Comparison of ENCODE assay signal across 8 cellular contexts in the genomic region with DNA sequence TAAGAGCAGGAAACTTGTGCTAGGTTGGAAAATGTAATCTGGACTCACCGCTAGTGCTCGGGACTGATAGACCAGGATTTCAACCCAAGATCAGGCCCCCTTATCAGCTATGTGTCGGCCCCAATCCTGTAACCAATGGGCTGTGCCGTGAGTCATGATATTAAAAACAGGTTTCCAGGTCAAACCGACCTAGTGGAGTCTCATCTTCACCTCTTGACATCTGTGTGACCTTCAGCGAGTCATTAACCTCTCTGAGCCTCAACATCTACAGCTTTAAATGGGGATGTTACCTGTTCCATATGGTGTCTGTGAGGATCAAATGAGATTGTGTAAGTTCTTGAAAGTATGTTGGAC. TPM values are rescaled to one million over a fixed set of nuclear protein-coding genes. Genes with fewer than 3 reads are reported as not detected.
DNase-seq lines count a peak whose midpoint lies in the region; ATAC-seq and TF ChIP-seq lines count a peak whose summit lies in the region.

No MANE protein-coding gene starts in this region.

- peaks cover 1 to 12% (median 5%) of the 10 kb centered on the region in 3 donors for H3K36me3 Mint-ChIP-seq in immature natural killer cell

- H3K27me3 Mint-ChIP-seq in immature natural killer cell (ENCODE audit: low read depth in 3 of 3): peaks cover 5 to 7% (median 6%) of the 10 kb centered on the region in 3 donors

- 0 to 1% (median 1%) methylated on average over 6 of the region's 6 CpGs for WGBS in stomach, 5 donors

- H3K4me1 Mint-ChIP-seq in immature natural killer cell: peaks cover 29 to 43% of the 10 kb centered on the region in 2 donors

- peak overlapping the region; percentile 85 to 90 (median 86) for H3K27ac ChIP-seq in stomach

- DNase-seq in GM12864 (ENCODE audit: low read depth) (no peak), immature natural killer cell (no peak), stomach (no peak), NCI-H2196 treated with DMSO at 0.1 percent for 48 hours (lab: John Stamatoyannopoulos, UW; ENCODE audit: unreplicated experiment) (no peak), globus pallidus (ENCODE audit: low spot score) (no peak)
- DNase-seq in activated T-helper 9 cell treated with anti-CD3 and anti-CD28 coated beads, Interleukin-2, amount 50 U/mL, for 16 hours (ENCODE audit: low read depth): peak; percentile 7

- ATAC-seq in HG03039 (IDR thresholded peaks at IDR 0.05; ENCODE audit: unreplicated experiment) (peak; percentile 2), GM21576 (IDR thresholded peaks at IDR 0.05; ENCODE audit: unreplicated experiment) (no peak)

- H3K9me3 Mint-ChIP-seq in immature natural killer cell: no peaks in the 10 kb centered on the region

- peak overlapping the region; percentile 86 to 93 (median 90) for H3K27ac Mint-ChIP-seq in immature natural killer cell

- peaks cover 20 to 56% (median 44%) of the 10 kb centered on the region in 4 donors for H3K4me1 ChIP-seq in stomach

- no peaks in the 10 kb centered on the region for H3K27me3 ChIP-seq in stomach

- peaks cover 16 to 26% (median 20%) of the 10 kb centered on the region in 4 donors for H3K36me3 ChIP-seq in stomach

- H3K4me3 Mint-ChIP-seq in immature natural killer cell: peak overlapping the region; percentile 92 to 97 (median 93)

- no peak for TF ChIP-seq POLR2A in stomach (IDR thresholded peaks at IDR 0.05)

- no peaks in the 10 kb centered on the region for H3K9me3 ChIP-seq in stomach

- H3K4me3 ChIP-seq in GM12864 (ENCODE audit: low read depth, low read length) (peak overlapping the region; percentile 98), stomach (peak overlapping the region; percentile 66 to 97 (median 96))

- intact Hi-C loops in stomach (cut with DNase I; ENCODE audit: low total_unique reads): loop anchor here (10.0 kb wide), 1 partner anchor 133 kb away; no protein-coding TSS in a partner anchor

- TF ChIP-seq EP300 in stomach (IDR thresholded peaks at IDR 0.05): no peak

- TF ChIP-seq CTCF in GM12864 (IDR thresholded peaks at IDR 0.05; ENCODE audit: low read depth, low read length, missing control alignments) (no peak), stomach (IDR thresholded peaks at IDR 0.05) (no peak)

RNA-seq across cellular contexts. Expression of a gene that starts 0.5 kb away (rescaled TPM):
- polyA plus RNA-seq in immature natural killer cell (10 to 100 TPM; 11.2 to 28.9 (median 15.1) TPM), stomach (10 to 100 TPM; 15.1 to 27.2 (median 16.8) TPM)
- total RNA-seq in stomach: 10 to 100 TPM; 36.8 to 89.3 (median 51.8) TPM

RNA-seq across cellular contexts. Expression of a gene that starts 0.7 kb away (rescaled TPM):
- polyA plus RNA-seq in immature natural killer cell (1 to 10 TPM; 6.1 to 8.3 (median 7.0) TPM), stomach (10 to 100 TPM in 1 of 3 donors, 1 to 10 TPM in 2; 5.3 to 10.4 (median 6.3) TPM)
- 10 to 100 TPM in 1 of 5 donors, 1 to 10 TPM in 3, not detected in 1; 5.3 to 12.9 (median 8.1) TPM for total RNA-seq in stomach
